15 cellular contexts compared by ENCODE assay signal in genomic region chr14:64176330-64176729, GRCh38.
"Had no signal": no experiment of that assay in that cellular context is flagged by ENCODE, and none has a peak within 500 bp of the region (broad histone marks: within the 10 kb centered on the region; RNA-seq: fewer than 3 reads in every experiment).

No MANE protein-coding gene starts in this region.

- ATAC-seq: left ventricle myocardium superior, upper lobe of right lung had no signal

- H3K4me3 Mint-ChIP-seq: brain; endodermal cell; neural crest cell; T-helper 2 cell treated with Interferon-gamma antibody and Interleukin-4, amounts not matched to agents 5 μg/mL and 100 μg/mL, for 36 hours had no signal

- H3K27me3 Mint-ChIP-seq: brain, progenitor cell of endocrine pancreas had no signal

- DNase-seq: activated CD4-positive, alpha-beta T cell treated with anti-CD3 and anti-CD28 coated beads for 4 hours; activated effector memory CD4-positive, alpha-beta T cell treated with Interleukin-2 at 50 U/mL for 16 hours; anterior cingulate cortex; caudate nucleus; endodermal cell; foreskin fibroblast; left ventricle myocardium superior; stimulated activated CD4-positive, alpha-beta T cell treated with anti-CD3 and anti-CD28 coated beads, Interleukin-12 subunit alpha, Interleukin-12 subunit beta, amount 100 ng/mL, for 4 hours; stimulated activated CD4-positive, alpha-beta T cell treated with anti-CD3 and anti-CD28 coated beads, Interleukin-1b, Interleukin-23, amount 100 ng/mL, for 48 hours; stimulated activated CD8-positive, alpha-beta memory T cell treated with anti-CD3 and anti-CD28 coated beads, Interleukin-4, amount 100 ng/mL, for 48 hours; upper lobe of right lung had no signal

- H3K9me3 Mint-ChIP-seq: endodermal cell; neural crest cell; T-helper 2 cell treated with Interferon-gamma antibody and Interleukin-4, amounts not matched to agents 5 μg/mL and 100 μg/mL, for 36 hours had no signal

- H3K4me1 Mint-ChIP-seq: brain, neural crest cell had no signal

- H3K27ac Mint-ChIP-seq: brain; endodermal cell; progenitor cell of endocrine pancreas; T-helper 2 cell treated with Interferon-gamma antibody and Interleukin-4, amounts not matched to agents 5 μg/mL and 100 μg/mL, for 36 hours had no signal
